3 cellular contexts compared by ENCODE assay signal in genomic region chr16:74423721-74424120, GRCh38. TPM values are rescaled to one million over a fixed set of nuclear protein-coding genes. Genes with fewer than 3 reads are reported as not detected.
"Had no signal": no experiment of that assay in that cellular context is flagged by ENCODE, and none has a peak within 500 bp of the region (broad histone marks: within the 10 kb centered on the region; RNA-seq: fewer than 3 reads in every experiment).

No MANE protein-coding gene starts in this region.

RNA-seq across cellular contexts. Expression of gene CLEC18B, which starts 2.4 kb away (rescaled TPM):
- total RNA-seq: HT1080, IMR-90 had no signal

RNA-seq across cellular contexts. Expression of gene NPIPB15, which starts 47.6 kb away (rescaled TPM):
- total RNA-seq: HT-29, HT1080 had no signal
